ENCODE assay signal across 8 cellular contexts in the genomic region with DNA sequence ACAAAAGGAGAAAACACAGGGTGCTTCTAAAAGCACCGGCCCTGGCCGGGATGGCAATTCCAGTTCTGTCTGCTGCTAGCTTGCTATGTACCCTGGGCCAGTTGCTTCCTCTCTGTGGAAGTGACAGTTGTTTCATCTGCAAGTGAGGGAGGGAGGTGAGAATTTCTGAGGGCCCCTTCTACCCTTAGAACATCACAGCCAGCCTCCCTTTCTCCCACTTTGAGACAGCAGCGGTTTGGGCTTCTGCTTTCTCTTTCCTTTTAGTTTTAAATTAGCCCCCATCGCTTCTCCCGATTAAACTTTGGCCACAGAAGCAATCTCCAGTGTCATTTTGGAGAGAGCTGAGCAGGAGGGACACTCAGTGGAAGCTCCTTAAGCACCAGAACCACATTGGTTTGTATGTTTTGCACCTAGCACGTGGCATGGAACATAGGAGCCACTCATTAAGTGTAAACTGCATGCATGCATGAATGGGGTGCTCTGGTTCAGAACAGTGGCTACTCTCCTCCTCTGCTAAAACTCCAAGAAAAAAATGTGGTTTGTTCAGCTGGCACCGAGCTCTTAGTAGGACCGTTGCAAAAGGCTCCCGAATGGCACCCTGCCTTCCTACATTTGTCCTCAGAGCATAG. TPM values are rescaled to one million over a fixed set of nuclear protein-coding genes. Genes with fewer than 3 reads are reported as not detected.
DNase-seq lines count a peak whose midpoint lies in the region; ATAC-seq and TF ChIP-seq lines count a peak whose summit lies in the region.

No MANE protein-coding gene starts in this region.

- TF ChIP-seq EP300 in SK-N-SH (IDR thresholded peaks at IDR 0.05; ENCODE audit: borderline replicate concordance in 1 of 2, low read depth in 1 of 2, low read length in 1 of 2): no peak

- POLR2A ChIA-PET in activated CD4-positive, alpha-beta T cell treated with anti-CD3 and anti-CD28 coated beads for 36 hours (lab: Charles Lee): interaction anchor here (0.6 to 1.3 kb wide), 3 partner anchors 15 to 68 kb away, joined by 3 to 5 read pairs (median 5); no protein-coding TSS in a partner anchor
- POLR2A ChIA-PET in T-cell (lab: Charles Lee): interaction anchor here in 1 of 2 donors (0.6 to 0.9 kb wide), 3 partner anchors 17 to 394 kb away, joined by 3 to 4 read pairs (median 3); a partner anchor contains a TSS
- POLR2A ChIA-PET in SK-N-SH (lab: Yijun Ruan, JAX): no interaction called here

- no peaks in the 10 kb centered on the region for H3K9me3 ChIP-seq in SK-N-SH

- H3F3A ChIP-seq in SK-N-SH (replicated peaks; ENCODE audit: insufficient read depth): peaks cover 12% of the 10 kb centered on the region

- H3K4me1 Mint-ChIP-seq in activated CD4-positive, alpha-beta T cell treated with anti-CD3 and anti-CD28 coated beads for 36 hours: peaks cover 63% of the 10 kb centered on the region
- H3K4me1 Mint-ChIP-seq in T-cell: peaks cover 61 to 79% (median 74%) of the 10 kb centered on the region in 3 donors

- no peaks in the 10 kb centered on the region for H3K27me3 Mint-ChIP-seq in activated CD4-positive, alpha-beta T cell treated with anti-CD3 and anti-CD28 coated beads for 36 hours
- no peaks in the 10 kb centered on the region for H3K27me3 Mint-ChIP-seq in T-cell

- H3K36me3 ChIP-seq in SK-N-SH (replicated peaks in 1 of 2; ENCODE audit: control insufficient read depth in 1 of 2, insufficient read depth in 2 of 2, low read length in 1 of 2): peaks cover under 1 to 5% of the 10 kb centered on the region in 2 experiments

- no peak overlapping the region for H3K4me3 ChIP-seq in SK-N-SH (ENCODE audit: low read depth in 2 of 2, low read length in 1 of 2)
- no peak overlapping the region for H3K4me3 ChIP-seq in coronary artery

- peaks cover 27% of the 10 kb centered on the region for H3K36me3 Mint-ChIP-seq in activated CD4-positive, alpha-beta T cell treated with anti-CD3 and anti-CD28 coated beads for 36 hours (ENCODE audit: low read depth)
- peaks cover 21% of the 10 kb centered on the region for H3K36me3 Mint-ChIP-seq in T-cell

- ATAC-seq in activated CD4-positive, alpha-beta T cell treated with anti-CD3 and anti-CD28 coated beads for 36 hours: peak; percentile 72
- ATAC-seq in HG02759 (IDR thresholded peaks at IDR 0.05; ENCODE audit: unreplicated experiment) (peak; percentile 50), T-cell (replicated peaks in 1 of 4) (peak in 3 of 4 experiments; percentile 31 to 67 (median 53))

- no peak overlapping the region for H2AFZ ChIP-seq in SK-N-SH (ENCODE audit: low read depth)

- no peak overlapping the region for H3K4me2 ChIP-seq in SK-N-SH

- peaks cover 7 to 17% of the 10 kb centered on the region in 2 experiments; a peak in 3 of 4 replicates for H3K4me1 ChIP-seq in SK-N-SH (ENCODE audit: control insufficient read depth in 1 of 2, insufficient read depth in 2 of 2, low read depth in 1 of 2, low read length in 1 of 2)

- peak; percentile 71 for DNase-seq in activated CD4-positive, alpha-beta T cell treated with anti-CD3 and anti-CD28 coated beads for 36 hours
- DNase-seq in activated CD4-positive, alpha-beta T cell treated with anti-CD3 and anti-CD28 coated beads for 4 hours: no peak
- DNase-seq in T-cell (peak in 16 of 34 experiments; percentile 6 to 55 (median 36)), SK-N-SH (no peak), coronary artery (ENCODE audit: low spot score) (no peak), glomerular visceral epithelial cell (ENCODE audit: extremely low spot score) (no peak)
- peak; percentile 19 for DNase-seq in stimulated activated CD8-positive, alpha-beta memory T cell treated with anti-CD3 and anti-CD28 coated beads, Interleukin-4, amount 100 ng/mL, for 24 hours (ENCODE audit: low read depth)

- H3K27ac Mint-ChIP-seq in activated CD4-positive, alpha-beta T cell treated with anti-CD3 and anti-CD28 coated beads for 36 hours: peak overlapping the region; percentile 78
- peak overlapping the region; percentile 84 to 91 for H3K27ac Mint-ChIP-seq in T-cell

- no peak overlapping the region for H3K9ac ChIP-seq in SK-N-SH

- no peak overlapping the region for H3K27ac ChIP-seq in SK-N-SH (ENCODE audit: low read depth in 2 of 2, low read length in 1 of 2)
- no peak overlapping the region for H3K27ac ChIP-seq in coronary artery

- H4K20me1 ChIP-seq in SK-N-SH (ENCODE audit: insufficient read depth): no peaks in the 10 kb centered on the region

- H3K4me3 Mint-ChIP-seq in activated CD4-positive, alpha-beta T cell treated with anti-CD3 and anti-CD28 coated beads for 36 hours: peak overlapping the region; percentile 37
- peak overlapping the region in 2 of 3 donors; percentile 2 to 36 for H3K4me3 Mint-ChIP-seq in T-cell

- no peaks in the 10 kb centered on the region for H3K9me3 Mint-ChIP-seq in activated CD4-positive, alpha-beta T cell treated with anti-CD3 and anti-CD28 coated beads for 36 hours (ENCODE audit: low read depth)
- H3K9me3 Mint-ChIP-seq in T-cell: no peaks in the 10 kb centered on the region

- no peak for TF ChIP-seq RAD21 in SK-N-SH (IDR thresholded peaks at IDR 0.05; ENCODE audit: low read length)

- no peaks in the 10 kb centered on the region for H3K9me2 ChIP-seq in SK-N-SH

- CTCF ChIA-PET in activated CD4-positive, alpha-beta T cell treated with anti-CD3 and anti-CD28 coated beads for 36 hours (lab: Charles Lee): interaction anchor here (0.6 to 8.0 kb wide), 14 partner anchors 9 to 72 kb away, joined by 3 to 74 read pairs (median 4); a partner anchor contains a TSS
- CTCF ChIA-PET in T-cell (lab: Charles Lee) (interaction anchor here (0.7 to 2.6 kb wide), 5 partner anchors 17 to 46 kb away, joined by 4 to 9 read pairs (median 5); no protein-coding TSS in a partner anchor), SK-N-SH (lab: Yijun Ruan, JAX) (interaction anchor here (0.6 to 3.1 kb wide), 9 partner anchors 16 to 140 kb away, joined by 3 to 20 read pairs (median 5); no protein-coding TSS in a partner anchor)

- TF ChIP-seq CTCF in SK-N-SH (IDR thresholded peaks at IDR 0.05) (no peak), coronary artery (IDR thresholded peaks at IDR 0.05) (no peak)

- H3K79me2 ChIP-seq in SK-N-SH (ENCODE audit: insufficient read depth): no peaks in the 10 kb centered on the region

- no peaks in the 10 kb centered on the region for H3K27me3 ChIP-seq in SK-N-SH (ENCODE audit: insufficient read depth)

- intact Hi-C loops in activated CD4-positive, alpha-beta T cell treated with anti-CD3 and anti-CD28 coated beads for 36 hours (cut with DNase I, micrococcal nuclease): loop anchor here (1.0 to 5.0 kb wide), 2 partner anchors 20 to 36 kb away; no protein-coding TSS in a partner anchor

- WGBS in SK-N-SH (ENCODE audit: low lambda C conversion rate): 91% methylated on average over 9 of the region's 9 CpGs

TF ChIP-seq in SK-N-SH, 30 proteins besides CTCF, POLR2A, EP300 and RAD21:
- TF ChIP-seq, protein P1, sequence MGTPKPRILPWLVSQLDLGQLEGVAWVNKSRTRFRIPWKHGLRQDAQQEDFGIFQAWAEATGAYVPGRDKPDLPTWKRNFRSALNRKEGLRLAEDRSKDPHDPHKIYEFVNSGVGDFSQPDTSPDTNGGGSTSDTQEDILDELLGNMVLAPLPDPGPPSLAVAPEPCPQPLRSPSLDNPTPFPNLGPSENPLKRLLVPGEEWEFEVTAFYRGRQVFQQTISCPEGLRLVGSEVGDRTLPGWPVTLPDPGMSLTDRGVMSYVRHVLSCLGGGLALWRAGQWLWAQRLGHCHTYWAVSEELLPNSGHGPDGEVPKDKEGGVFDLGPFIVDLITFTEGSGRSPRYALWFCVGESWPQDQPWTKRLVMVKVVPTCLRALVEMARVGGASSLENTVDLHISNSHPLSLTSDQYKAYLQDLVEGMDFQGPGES (IDR thresholded peaks at IDR 0.05; ENCODE audit: low read depth, low read length): no peak
- no peak for TF ChIP-seq FOXJ3 (CRISPR knock-in tag; IDR thresholded peaks at IDR 0.05)

RNA-seq across cellular contexts. Expression of a gene that starts 17.5 kb away (rescaled TPM):
- 100 to 1,000 TPM; 351 to 408 TPM for total RNA-seq in activated CD4-positive, alpha-beta T cell treated with anti-CD3 and anti-CD28 coated beads for 36 hours
- total RNA-seq in T-cell: 100 to 1,000 TPM; 118 to 211 (median 170) TPM
- 39.4 and 46.2 TPM in 2 replicates for polyA plus RNA-seq in SK-N-SH (2012; rRNA removed)
- polyA plus RNA-seq in SK-N-SH (2012; cell fraction: cytosol; rRNA removed): 33.3 and 41.5 TPM in 2 replicates
- 36.6 and 41.8 TPM in 2 replicates for polyA plus RNA-seq in SK-N-SH (2012; cell fraction: nucleus; rRNA removed)

RNA-seq across cellular contexts. Expression of a gene that starts 59.3 kb away (rescaled TPM):
- 100 to 1,000 TPM; 322 to 332 TPM for total RNA-seq in activated CD4-positive, alpha-beta T cell treated with anti-CD3 and anti-CD28 coated beads for 36 hours
- 100 to 1,000 TPM; 266 to 395 (median 345) TPM for total RNA-seq in T-cell
- 87.5 and 101 TPM in 2 replicates for polyA plus RNA-seq in SK-N-SH (2012; rRNA removed)
- polyA plus RNA-seq in SK-N-SH (2012; cell fraction: cytosol; rRNA removed): 81.3 and 90.1 TPM in 2 replicates
- 83.3 and 89.2 TPM in 2 replicates for polyA plus RNA-seq in SK-N-SH (2012; cell fraction: nucleus; rRNA removed)

Comparison
In these comparisons a context has a peak if more than half of its experiments do, and no peak if none do; other contexts are left out.
1. DNase-seq: peak in activated CD4-positive, alpha-beta T cell treated with anti-CD3 and anti-CD28 coated beads for 36 hours (single experiment) and stimulated activated CD8-positive, alpha-beta memory T cell treated with anti-CD3 and anti-CD28 coated beads, Interleukin-4, amount 100 ng/mL, for 24 hours (single experiment); none in activated CD4-positive, alpha-beta T cell treated with anti-CD3 and anti-CD28 coated beads for 4 hours (0 of 2), SK-N-SH (single experiment), coronary artery (single experiment) and glomerular visceral epithelial cell (single experiment).
2. Peak in every context shown above with its lines, with median percentiles within 50 percentile points of each other: ATAC-seq.